Comparison of ENCODE assay signal across 1 cellular context in genomic region chr2:20108655-20109396, GRCh38.
A peak's percentile ranks its signal among the peaks of the same experiment; 100 is the strongest.
TF ChIP-seq lines count a peak whose summit lies in the region.

No MANE protein-coding gene starts in this region.

TF ChIP-seq in HepG2, 621 proteins besides CTCF, POLR2A, EP300 and RAD21 (continued from another document and continues in another):
- TF ChIP-seq PRDM15 (CRISPR knock-in tag; IDR thresholded peaks at IDR 0.05), result no peak
- TF ChIP-seq FOXO1 (CRISPR knock-in tag; IDR thresholded peaks at IDR 0.05), result peak; percentile 81; the same call in 1 of the 2 replicates
- TF ChIP-seq CHCHD3 (CRISPR knock-in tag; IDR thresholded peaks at IDR 0.05), result no peak
- no peak for TF ChIP-seq TERF1 (CRISPR knock-in tag; IDR thresholded peaks at IDR 0.05)
- no peak for TF ChIP-seq ZKSCAN1 (IDR thresholded peaks at IDR 0.05; ENCODE audit: low read length)
- TF ChIP-seq KIAA2018 (CRISPR knock-in tag; IDR thresholded peaks at IDR 0.05; ENCODE audit: borderline replicate concordance), result no peak
- TF ChIP-seq HNF4A (CRISPR knock-in tag; IDR thresholded peaks at IDR 0.05), result peak; percentile 83
- peak; percentile 39 for TF ChIP-seq ZNF574 (CRISPR knock-in tag; IDR thresholded peaks at IDR 0.05)
- TF ChIP-seq ZNF558 (CRISPR knock-in tag; IDR thresholded peaks at IDR 0.05; ENCODE audit: borderline replicate concordance), result no peak
- peak; percentile 53; the same call in 1 of the 2 replicates for TF ChIP-seq ZNF280D (CRISPR knock-in tag; IDR thresholded peaks at IDR 0.05)
- peak; percentile 69 for TF ChIP-seq FOXP1 (IDR thresholded peaks at IDR 0.05)
- TF ChIP-seq FOXP1 (CRISPR knock-in tag; IDR thresholded peaks at IDR 0.05), result peak; percentile 76
- peak; percentile 82 for TF ChIP-seq FOXK1 (CRISPR knock-in tag; IDR thresholded peaks at IDR 0.05; ENCODE audit: borderline replicate concordance, low read depth)
- no peak for TF ChIP-seq NFE2L1 (CRISPR knock-in tag; IDR thresholded peaks at IDR 0.05; ENCODE audit: borderline replicate concordance)
- TF ChIP-seq ZC3H4 (CRISPR knock-in tag; IDR thresholded peaks at IDR 0.05; ENCODE audit: borderline replicate concordance), result no peak
- TF ChIP-seq ZNF512 (CRISPR knock-in tag; IDR thresholded peaks at IDR 0.05), result no peak
- no peak; the same call in 1 of the 2 replicates for TF ChIP-seq REPIN1 (CRISPR knock-in tag; IDR thresholded peaks at IDR 0.05; ENCODE audit: borderline replicate concordance, low read depth)
- TF ChIP-seq ZNF883 (CRISPR knock-in tag; IDR thresholded peaks at IDR 0.05; ENCODE audit: not compliant biosample characterization), result peak; percentile 58
- peak; percentile 38; the same call in 1 of the 2 replicates for TF ChIP-seq AHDC1 (CRISPR knock-in tag; IDR thresholded peaks at IDR 0.05; ENCODE audit: borderline replicate concordance)
- no peak for TF ChIP-seq HOXA9 (CRISPR knock-in tag; IDR thresholded peaks at IDR 0.05; ENCODE audit: borderline replicate concordance)
- TF ChIP-seq NR3C1 (CRISPR knock-in tag; IDR thresholded peaks at IDR 0.05), result no peak
- TF ChIP-seq KAT7 (CRISPR knock-in tag; IDR thresholded peaks at IDR 0.05; ENCODE audit: borderline replicate concordance), result 0 out of 2 replicates have a peak, but pooled peaks have one; percentile 18
- 0 out of 2 replicates have a peak, but pooled peaks have one; percentile 27 for TF ChIP-seq ZNF644 (CRISPR knock-in tag; IDR thresholded peaks at IDR 0.05; ENCODE audit: low read depth)
